Comparison of ENCODE assay signal across 10 cellular contexts in the genomic region with DNA sequence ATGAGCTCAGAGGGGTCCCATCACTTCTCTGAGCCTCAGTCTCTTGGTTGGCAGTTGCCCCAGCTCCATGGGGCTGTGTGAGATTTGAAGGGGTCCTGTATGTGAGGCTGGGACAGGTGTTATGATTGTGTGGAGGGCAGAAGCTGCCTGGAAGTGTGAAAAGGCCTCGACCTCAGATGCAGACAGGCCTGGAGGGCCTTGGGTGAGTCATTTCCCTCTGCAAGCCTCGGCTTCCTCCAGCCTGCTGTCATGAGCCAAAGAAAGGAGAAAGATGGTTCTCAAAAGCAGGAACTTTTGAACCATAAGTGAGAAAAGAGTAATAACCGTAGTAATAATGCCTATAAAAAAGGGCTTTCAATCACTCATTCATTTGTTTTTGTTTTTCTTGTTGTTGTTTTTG. TPM values are rescaled to one million over a fixed set of nuclear protein-coding genes. Genes with fewer than 3 reads are reported as not detected.
DNase-seq lines count a peak whose midpoint lies in the region; ATAC-seq and TF ChIP-seq lines count a peak whose summit lies in the region.
"Had no signal": no experiment of that assay in that cellular context is flagged by ENCODE, and none has a peak within 500 bp of the region (broad histone marks: within the 10 kb centered on the region; RNA-seq: fewer than 3 reads in every experiment).

No MANE protein-coding gene starts in this region.

- H3K27ac ChIP-seq in left lung = peak overlapping the region in 1 of 2 donors; percentile 72

- no peaks in the 10 kb centered on the region for H3K36me3 ChIP-seq in left lung

- H3K27me3 ChIP-seq in left lung = no peaks in the 10 kb centered on the region

- H3K4me1 Mint-ChIP-seq in activated CD8-positive, alpha-beta T cell treated with anti-CD3 and anti-CD28 coated beads for 36 hours (ENCODE audit: low read depth) = no peaks in the 10 kb centered on the region
- H3K4me1 Mint-ChIP-seq: naive thymus-derived CD8-positive, alpha-beta T cell had no signal

- no peak overlapping the region for H3K4me3 ChIP-seq in left lung

- no peak overlapping the region for H3K4me3 Mint-ChIP-seq in activated CD8-positive, alpha-beta T cell treated with anti-CD3 and anti-CD28 coated beads for 36 hours
- H3K4me3 Mint-ChIP-seq: naive thymus-derived CD8-positive, alpha-beta T cell; stimulated activated memory B cell treated with anti-CD40 and anti-IgM and Interleukin-4, amounts not matched to agents 10 μg/mL and 1 μg/mL and 100 μg/mL, for 72 hours had no signal

- H3K9me3 Mint-ChIP-seq in activated CD8-positive, alpha-beta T cell treated with anti-CD3 and anti-CD28 coated beads for 36 hours = no peaks in the 10 kb centered on the region
- H3K9me3 Mint-ChIP-seq: naive thymus-derived CD8-positive, alpha-beta T cell; stimulated activated memory B cell treated with anti-CD40 and anti-IgM and Interleukin-4, amounts not matched to agents 10 μg/mL and 1 μg/mL and 100 μg/mL, for 72 hours had no signal

- CTCF ChIA-PET in activated CD8-positive, alpha-beta T cell treated with anti-CD3 and anti-CD28 coated beads for 36 hours (lab: Charles Lee) = interaction anchor here (1.6 kb wide), 1 partner anchor 51 kb away, joined by 6 read pairs; no protein-coding TSS in a partner anchor

- peaks cover 4% of the 10 kb centered on the region for H3K27me3 Mint-ChIP-seq in activated CD8-positive, alpha-beta T cell treated with anti-CD3 and anti-CD28 coated beads for 36 hours
- H3K27me3 Mint-ChIP-seq: stimulated activated memory B cell treated with anti-CD40 and anti-IgM and Interleukin-4, amounts not matched to agents 10 μg/mL and 1 μg/mL and 100 μg/mL, for 72 hours had no signal

- intact Hi-C loops in activated CD8-positive, alpha-beta T cell treated with anti-CD3 and anti-CD28 coated beads for 36 hours (cut with micrococcal nuclease) = no loop called here
- intact Hi-C loops in left lung (cut with DNase I) = no loop called here

- no peak for TF ChIP-seq CTCF in activated CD8-positive, alpha-beta T cell treated with anti-CD3 and anti-CD28 coated beads for 36 hours (IDR thresholded peaks at IDR 0.05)
- no peak for TF ChIP-seq CTCF in left lung (IDR thresholded peaks at IDR 0.05)

- no peak overlapping the region for H3K27ac Mint-ChIP-seq in activated CD8-positive, alpha-beta T cell treated with anti-CD3 and anti-CD28 coated beads for 36 hours
- H3K27ac Mint-ChIP-seq: stimulated activated memory B cell treated with anti-CD40 and anti-IgM and Interleukin-4, amounts not matched to agents 10 μg/mL and 1 μg/mL and 100 μg/mL, for 72 hours had no signal

- no peaks in the 10 kb centered on the region for H3K36me3 Mint-ChIP-seq in activated CD8-positive, alpha-beta T cell treated with anti-CD3 and anti-CD28 coated beads for 36 hours (ENCODE audit: low read depth)
- H3K36me3 Mint-ChIP-seq: naive thymus-derived CD8-positive, alpha-beta T cell; stimulated activated memory B cell treated with anti-CD40 and anti-IgM and Interleukin-4, amounts not matched to agents 10 μg/mL and 1 μg/mL and 100 μg/mL, for 72 hours had no signal

- no peaks in the 10 kb centered on the region for H3K9me3 ChIP-seq in left lung

- ATAC-seq in activated CD8-positive, alpha-beta T cell treated with anti-CD3 and anti-CD28 coated beads for 36 hours = peak; percentile 80
- peak; percentile 45 for ATAC-seq in left lung
- no peak for ATAC-seq in HG02759 (IDR thresholded peaks at IDR 0.05; ENCODE audit: unreplicated experiment)
- ATAC-seq in HG02623 (IDR thresholded peaks at IDR 0.05; ENCODE audit: unreplicated experiment) = no peak
- no peak for ATAC-seq in HG02852 (IDR thresholded peaks at IDR 0.05; ENCODE audit: unreplicated experiment)
- ATAC-seq: naive thymus-derived CD8-positive, alpha-beta T cell; stimulated activated memory B cell treated with anti-CD40 and anti-IgM and Interleukin-4, amounts not matched to agents 10 μg/mL and 1 μg/mL and 100 μg/mL, for 72 hours had no signal

- peaks cover 6 to 14% of the 10 kb centered on the region in 2 donors for H3K4me1 ChIP-seq in left lung

- DNase-seq in Daoy (ENCODE audit: low read depth) (peak; percentile 55), LHCN-M2 (ENCODE audit: low read depth) (peak; percentile 26), left lung (no peak), hepatic stellate cell (ENCODE audit: low spot score) (no peak)
- DNase-seq in activated CD8-positive, alpha-beta T cell treated with anti-CD3 and anti-CD28 coated beads for 36 hours = peak; percentile 37
- DNase-seq: naive thymus-derived CD8-positive, alpha-beta T cell had no signal

- POLR2A ChIA-PET in activated CD8-positive, alpha-beta T cell treated with anti-CD3 and anti-CD28 coated beads for 36 hours (lab: Charles Lee) = interaction anchor here (1.0 to 1.3 kb wide), 2 partner anchors 17 to 34 kb away, joined by 3 read pairs; no protein-coding TSS in a partner anchor

RNA-seq across cellular contexts. Expression of gene SNAI1, which starts 37.5 kb away (rescaled TPM):
- 1.3 and 1.7 TPM in 2 replicates for total RNA-seq in Daoy (2014; rRNA removed; shearing (Covaris generic))
- total RNA-seq in LHCN-M2 (2014; rRNA removed) = not detected in 2 replicates
- not detected for polyA plus RNA-seq in LHCN-M2 (2012)
- 1 to 10 TPM in 1 of 2 experiments, under 1 TPM in 1; 0.90 to 1.4 TPM for total RNA-seq in activated CD8-positive, alpha-beta T cell treated with anti-CD3 and anti-CD28 coated beads for 36 hours
- total RNA-seq in left lung = 1 to 10 TPM; 2.8 to 4.1 TPM

Comparison
In these comparisons a context has a peak if more than half of its experiments do, and no peak if none do; other contexts are left out.
1. DNase-seq: peak in Daoy (single experiment), LHCN-M2 (single experiment) and activated CD8-positive, alpha-beta T cell treated with anti-CD3 and anti-CD28 coated beads for 36 hours (single experiment); none in left lung (0 of 2) and hepatic stellate cell (single experiment).
2. ATAC-seq: peak in activated CD8-positive, alpha-beta T cell treated with anti-CD3 and anti-CD28 coated beads for 36 hours (single experiment) and left lung (single experiment); none in HG02759 (single experiment), HG02623 (single experiment) and HG02852 (single experiment).